10 cellular contexts compared by ENCODE assay signal in genomic region chr16:25093208-25094061, GRCh38. TPM values are rescaled to one million over a fixed set of nuclear protein-coding genes. Genes with fewer than 3 reads are reported as not detected.
DNase-seq lines count a peak whose midpoint lies in the region; ATAC-seq, FAIRE-seq and TF ChIP-seq lines count a peak whose summit lies in the region.
"Had no signal": no experiment of that assay in that cellular context is flagged by ENCODE, and none has a peak within 500 bp of the region (broad histone marks: within the 10 kb centered on the region; RNA-seq: fewer than 3 reads in every experiment).

No MANE protein-coding gene starts in this region.

- no peaks in the 10 kb centered on the region for H3K9me3 Mint-ChIP-seq in activated naive CD8-positive, alpha-beta T cell treated with anti-CD3 and anti-CD28 coated beads, Interleukin-2, amount 50 U/mL, for 24 hours

- DNase-seq in GM12865 (ENCODE audit: low read depth) (peak; percentile 75), KG1 (lab: John Stamatoyannopoulos, UW) (peak; percentile 4), frontal cortex (ENCODE audit: low spot score in 2 of 2) (no peak), right cardiac atrium (no peak), GM23248 (no peak), caudate nucleus (lab: John Stamatoyannopoulos, UW) (no peak)
- no peak for DNase-seq in activated naive CD8-positive, alpha-beta T cell treated with anti-CD3 and anti-CD28 coated beads, Interleukin-2, amount 50 U/mL, for 24 hours
- DNase-seq: glutamatergic neuron had no signal

- no peak for TF ChIP-seq CTCF in GM12865 (IDR thresholded peaks at IDR 0.05; ENCODE audit: insufficient read depth, low read depth, low read length, missing control alignments)

- in situ Hi-C loops in GM23248 (cut with MboI) = no loop called here

- FAIRE-seq in frontal cortex (lab: Jason Lieb, UNC) = no peak

- H2AFZ ChIP-seq in GM23248 = no peak overlapping the region

- H3K9ac ChIP-seq in GM23248 = no peak overlapping the region

- H3K4me3 ChIP-seq in GM12865 (ENCODE audit: low read depth, low read length) = no peak overlapping the region
- no peak overlapping the region for H3K4me3 ChIP-seq in right cardiac atrium (ENCODE audit: low read length)
- no peak overlapping the region for H3K4me3 ChIP-seq in GM23248
- H3K4me3 ChIP-seq: ascending aorta had no signal

- no peak overlapping the region for H3K4me2 ChIP-seq in GM23248 (ENCODE audit: unreplicated experiment)

- H3K9me3 ChIP-seq in right cardiac atrium (ENCODE audit: control insufficient read depth, low read length) (no peaks in the 10 kb centered on the region), GM23248 (ENCODE audit: low read depth) (no peaks in the 10 kb centered on the region)
- H3K9me3 ChIP-seq: ascending aorta had no signal

- H3K27me3 ChIP-seq in right cardiac atrium (ENCODE audit: control insufficient read depth, insufficient read depth) = no peaks in the 10 kb centered on the region
- H3K27me3 ChIP-seq in GM23248 (replicated peaks; ENCODE audit: insufficient read depth) = no peaks in the 10 kb centered on the region
- H3K27me3 ChIP-seq: ascending aorta had no signal

- H3K9me2 ChIP-seq in GM23248 (ENCODE audit: insufficient read depth) = no peaks in the 10 kb centered on the region

- no peaks in the 10 kb centered on the region for H3K27me3 Mint-ChIP-seq in activated naive CD8-positive, alpha-beta T cell treated with anti-CD3 and anti-CD28 coated beads, Interleukin-2, amount 50 U/mL, for 24 hours

- peaks cover 2% of the 10 kb centered on the region for H3K36me3 Mint-ChIP-seq in activated naive CD8-positive, alpha-beta T cell treated with anti-CD3 and anti-CD28 coated beads, Interleukin-2, amount 50 U/mL, for 24 hours (ENCODE audit: low read depth)

- ATAC-seq in GM21381 (IDR thresholded peaks at IDR 0.05; ENCODE audit: unreplicated experiment) = peak; percentile 71
- peak; percentile 78 for ATAC-seq in activated naive CD8-positive, alpha-beta T cell treated with anti-CD3 and anti-CD28 coated beads, Interleukin-2, amount 50 U/mL, for 24 hours
- ATAC-seq in right cardiac atrium = no peak

- no peak overlapping the region for H3K27ac ChIP-seq in right cardiac atrium (ENCODE audit: low read length)
- no peak overlapping the region for H3K27ac ChIP-seq in GM23248
- no peak overlapping the region for H3K27ac ChIP-seq in caudate nucleus (ENCODE audit: low read depth, low read length)
- H3K27ac ChIP-seq: ascending aorta had no signal

- H3K27ac Mint-ChIP-seq in activated naive CD8-positive, alpha-beta T cell treated with anti-CD3 and anti-CD28 coated beads, Interleukin-2, amount 50 U/mL, for 24 hours = peak overlapping the region; percentile 85

- peaks cover 9% of the 10 kb centered on the region for H3F3A ChIP-seq in GM23248 (ENCODE audit: insufficient read depth)

- H4K20me1 ChIP-seq in GM23248 (ENCODE audit: insufficient read depth) = no peaks in the 10 kb centered on the region

- H3K4me3 Mint-ChIP-seq in activated naive CD8-positive, alpha-beta T cell treated with anti-CD3 and anti-CD28 coated beads, Interleukin-2, amount 50 U/mL, for 24 hours = peak overlapping the region; percentile 58

- H3K4me1 Mint-ChIP-seq in activated naive CD8-positive, alpha-beta T cell treated with anti-CD3 and anti-CD28 coated beads, Interleukin-2, amount 50 U/mL, for 24 hours = peaks cover 29% of the 10 kb centered on the region

- H3K4me1 ChIP-seq in right cardiac atrium (ENCODE audit: control insufficient read depth, insufficient read depth, low read length) (no peaks in the 10 kb centered on the region), GM23248 (ENCODE audit: insufficient read depth) (peaks cover 28% of the 10 kb centered on the region)
- H3K4me1 ChIP-seq: ascending aorta had no signal

- H3K79me2 ChIP-seq in GM23248 (ENCODE audit: insufficient read depth) = no peaks in the 10 kb centered on the region

- intact Hi-C loops in right cardiac atrium (cut with DNase I) = no loop called here

- 80% methylated on average over 10 of the region's 10 CpGs for WGBS in right cardiac atrium
- WGBS in GM23248 (ENCODE audit: low coverage in 1 of 2, low lambda C conversion rate in 2 of 2, missing lambda C conversion rate in 2 of 2), 2 experiments = 94 to 96% methylated on average over 10 of the region's 10 CpGs

- no peaks in the 10 kb centered on the region for H3K36me3 ChIP-seq in GM23248 (ENCODE audit: low read depth)
- H3K36me3 ChIP-seq: ascending aorta had no signal

RNA-seq across cellular contexts. Expression of gene LCMT1, which starts 18.1 kb away (rescaled TPM):
- total RNA-seq in frontal cortex (53.4 TPM), right cardiac atrium (10 to 100 TPM; 34.2 to 41.6 (median 35.5) TPM)
- polyA plus RNA-seq in right cardiac atrium (36.1 TPM), GM23248 (2016; fragmentation: Nextera tagmentation; extraction: Ambion mirVana) (50.5 and 54.3 TPM in 2 replicates)
- total RNA-seq in GM23248 (2014; rRNA removed; shearing (Covaris generic)) = 30.3 and 47.6 TPM in 2 replicates

Comparison
In these comparisons a context has a peak if more than half of its experiments do, and no peak if none do; other contexts are left out.
1. DNase-seq: peak in GM12865 (single experiment) and KG1 (single experiment); none in activated naive CD8-positive, alpha-beta T cell treated with anti-CD3 and anti-CD28 coated beads, Interleukin-2, amount 50 U/mL, for 24 hours (single experiment), frontal cortex (0 of 2), right cardiac atrium (0 of 3), GM23248 (single experiment) and caudate nucleus (0 of 61).
2. ATAC-seq: peak in GM21381 (single experiment) and activated naive CD8-positive, alpha-beta T cell treated with anti-CD3 and anti-CD28 coated beads, Interleukin-2, amount 50 U/mL, for 24 hours (single experiment); none in right cardiac atrium (0 of 2).